8 cellular contexts compared by ENCODE assay signal in the genomic region with DNA sequence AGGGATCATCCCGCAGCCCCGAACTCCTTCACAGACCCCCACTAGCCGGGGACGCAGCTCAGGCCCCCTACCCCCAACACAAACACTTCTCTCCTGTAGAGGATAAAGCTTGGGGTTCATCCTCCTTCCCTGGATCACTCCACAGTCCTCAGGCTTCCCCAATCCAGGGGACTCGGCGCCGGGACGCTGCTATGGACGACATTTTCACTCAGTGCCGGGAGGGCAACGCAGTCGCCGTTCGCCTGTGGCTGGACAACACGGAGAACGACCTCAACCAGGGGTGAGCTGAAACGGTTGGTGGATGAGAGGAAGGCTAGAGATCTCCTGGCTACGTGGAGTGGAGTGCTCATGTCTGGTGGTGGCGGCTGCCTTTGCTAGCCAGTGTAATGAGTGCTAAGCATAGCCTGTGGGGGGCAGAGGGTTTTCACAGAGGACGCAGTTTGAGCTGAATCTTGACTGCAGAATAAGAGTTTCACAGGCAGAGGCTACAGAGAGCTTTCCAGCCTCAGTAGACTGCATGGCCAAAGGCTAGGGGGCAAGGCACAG. TPM values are rescaled to one million over a fixed set of nuclear protein-coding genes. Genes with fewer than 3 reads are reported as not detected.
DNase-seq lines count a peak whose midpoint lies in the region; ATAC-seq lines count a peak whose summit lies in the region.

No MANE protein-coding gene starts in this region.

- DNase-seq in HUDEP-2 (lab: John Stamatoyannopoulos, UW; ENCODE audit: unreplicated experiment in 76 of 76), result peak in 45 of 76 experiments; percentile 5 to 53 (median 28)
- peak in 2 of 3 donors; percentile 31 to 40 for DNase-seq in T-helper 17 cell
- peak; percentile 81 for DNase-seq in astrocyte of the hippocampus (ENCODE audit: low read depth, low spot score)
- peak in 33 of 51 donors; percentile 28 to 74 (median 53) for DNase-seq in hypothalamus (lab: John Stamatoyannopoulos, UW)
- no peak for DNase-seq in sciatic nerve (ENCODE audit: low spot score)
- no peak for DNase-seq in NCI-H187 (lab: John Stamatoyannopoulos, UW)

- H3K4me3 Mint-ChIP-seq in T-helper 17 cell, result no peak overlapping the region

- peaks cover 6% of the 10 kb centered on the region for H3K36me3 Mint-ChIP-seq in T-helper 17 cell (ENCODE audit: low read depth)

- ATAC-seq in GM21515 (IDR thresholded peaks at IDR 0.05; ENCODE audit: unreplicated experiment) (peak; percentile 43), T-helper 17 cell (peak; percentile 74), sciatic nerve (peak; percentile 71)

- peaks cover 20% of the 10 kb centered on the region for H3K36me3 ChIP-seq in ES-I3 (ENCODE audit: insufficient read depth, low read length)

- H3K9ac ChIP-seq in ES-I3 (ENCODE audit: low read depth, low read length), result peak overlapping the region; percentile 96

- H3K4me1 ChIP-seq in ES-I3 (ENCODE audit: insufficient read depth, low read length), result peaks cover 20% of the 10 kb centered on the region

- H3K27me3 Mint-ChIP-seq in T-helper 17 cell, result no peaks in the 10 kb centered on the region

- H3K4me1 Mint-ChIP-seq in T-helper 17 cell, result peaks cover 35% of the 10 kb centered on the region

- intact Hi-C loops in sciatic nerve (cut with DNase I), result no loop called here

- H3K27ac Mint-ChIP-seq in T-helper 17 cell, result no peak overlapping the region

- H3K9me3 ChIP-seq in ES-I3 (ENCODE audit: control insufficient read depth, insufficient read depth, low read length) (no peaks in the 10 kb centered on the region), T-helper 17 cell (ENCODE audit: control insufficient read depth, low read length, poor library complexity, severe bottlenecking) (no peaks in the 10 kb centered on the region)

RNA-seq across cellular contexts. Expression of a gene that starts 0.6 kb away (rescaled TPM):
- total RNA-seq in T-helper 17 cell (10 to 100 TPM; 70.2 to 70.6 TPM), sciatic nerve (208 TPM)

RNA-seq across cellular contexts. Expression of a gene that starts 0.7 kb away (rescaled TPM):
- total RNA-seq in T-helper 17 cell (10 to 100 TPM; 18.5 to 26.7 TPM), sciatic nerve (20.9 TPM)

RNA-seq across cellular contexts. Expression of a gene that starts 7.9 kb away (rescaled TPM):
- total RNA-seq in T-helper 17 cell, result 100 to 1,000 TPM; 124 to 132 TPM
- total RNA-seq in sciatic nerve, result 79.4 TPM

RNA-seq across cellular contexts. Expression of a gene that starts 15.1 kb away (rescaled TPM):
- total RNA-seq in T-helper 17 cell (10 to 100 TPM; 77.1 to 84.6 TPM), sciatic nerve (100 TPM)

RNA-seq across cellular contexts. Expression of a gene that starts 51.5 kb away (rescaled TPM):
- total RNA-seq in T-helper 17 cell (1 to 10 TPM; 1.8 to 8.0 TPM), sciatic nerve (22.7 TPM)

Comparison
In these comparisons a context has a peak if more than half of its experiments do, and no peak if none do; other contexts are left out.
1. DNase-seq: peak in HUDEP-2 (45 of 76), T-helper 17 cell (2 of 3), astrocyte of the hippocampus (single experiment) and hypothalamus (33 of 51); none in sciatic nerve (single experiment) and NCI-H187 (0 of 2).
2. Peak in every context shown above with its lines, with median percentiles within 50 percentile points of each other: ATAC-seq.